33 cellular contexts compared by ENCODE assay signal in genomic region chr4:159319027-159319426, GRCh38.
"Had no signal": no experiment of that assay in that cellular context is flagged by ENCODE, and none has a peak within 500 bp of the region (broad histone marks: within the 10 kb centered on the region; RNA-seq: fewer than 3 reads in every experiment).

No MANE protein-coding gene starts in this region.

- H3K4me3 ChIP-seq: cardiac muscle cell, Peyer's patch had no signal

- H3K27me3 ChIP-seq: cardiac muscle cell, Peyer's patch had no signal

- H3K27ac ChIP-seq: cardiac muscle cell, Peyer's patch, VCaP had no signal

- DNase-seq: activated CD4-positive, alpha-beta memory T cell treated with anti-CD3 and anti-CD28 coated beads, Interleukin-2, amount 10 ng/mL, durations not matched to agents 7 days and 5 days; activated CD4-positive, alpha-beta T cell treated with anti-CD3 and anti-CD28 coated beads for 1 hour; activated CD4-positive, alpha-beta T cell treated with anti-CD3 and anti-CD28 coated beads for 48 hours; activated CD4-positive, CD25-positive, alpha-beta regulatory T cell; activated CD8-positive, alpha-beta memory T cell treated with anti-CD3 and anti-CD28 coated beads for 24 hours; activated CD8-positive, alpha-beta memory T cell treated with anti-CD3 and anti-CD28 coated beads, Interleukin-2, amount 10 ng/mL, durations not matched to agents 7 days and 5 days; activated CD8-positive, alpha-beta memory T cell treated with anti-CD3 and anti-CD28 coated beads, Interleukin-2, amount 50 U/mL, for 48 hours; activated effector memory CD4-positive, alpha-beta T cell treated with Interleukin-2 at 50 U/mL for 16 hours; activated naive CD4-positive, alpha-beta T cell treated with anti-CD3 and anti-CD28 coated beads, Interleukin-2, amount 10 ng/mL, durations not matched to agents 7 days and 5 days; activated naive CD8-positive, alpha-beta T cell treated with anti-CD3 and anti-CD28 coated beads, Interleukin-2, amount 50 U/mL, for 24 hours; activated T-cell treated with anti-CD3 and anti-CD28 coated beads, Interleukin-2, amount 50 U/mL, for 48 hours; aorta; Karpas-422; KBM-7; NCI-H1105; NCI-H1417 treated with DMSO at 0.1 percent for 48 hours; NCI-H187 treated with DMSO at 0.1 percent for 48 hours; NCI-H2081; NCI-H2171 treated with DMSO at 0.1 percent for 48 hours; NCI-H2227 treated with DMSO at 0.1 percent for 48 hours; NCI-H446; NCI-H510A treated with DMSO at 0.1 percent for 48 hours; NCI-H526 treated with DMSO at 0.1 percent for 48 hours; PC-3; Peyer's patch; RPMI8226; SIG-M5; SW 1271; T-helper 1 cell; T-helper 2 cell; T-helper 9 cell had no signal

- ATAC-seq: activated CD8-positive, alpha-beta memory T cell treated with anti-CD3 and anti-CD28 coated beads, Interleukin-2, amount 10 ng/mL, durations not matched to agents 7 days and 5 days; activated naive CD8-positive, alpha-beta T cell treated with anti-CD3 and anti-CD28 coated beads, Interleukin-2, amount 50 U/mL, for 24 hours; PC-3 had no signal

- H3K4me1 ChIP-seq: Peyer's patch had no signal

- H3K9me3 ChIP-seq: Peyer's patch had no signal
